8 cellular contexts compared by ENCODE assay signal in the genomic region with DNA sequence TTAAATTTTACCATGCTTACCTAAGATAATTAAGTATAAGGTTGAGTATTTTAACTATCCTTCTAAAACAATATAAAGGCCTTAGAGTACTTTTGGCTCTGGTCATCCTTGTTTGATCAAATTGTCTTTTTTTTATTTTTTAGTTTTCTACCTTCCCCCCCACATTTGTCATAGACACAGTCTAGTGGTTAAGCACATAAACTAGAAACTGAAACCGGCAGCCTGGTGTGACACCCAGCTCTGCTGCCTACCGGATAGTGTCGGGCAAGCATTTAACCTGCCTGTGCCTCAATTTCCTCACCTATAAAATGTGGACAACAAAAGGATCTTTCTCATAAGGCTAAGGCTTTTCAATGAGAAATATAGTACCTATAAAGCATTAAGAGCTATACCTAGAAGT. TPM values are rescaled to one million over a fixed set of nuclear protein-coding genes. Genes with fewer than 3 reads are reported as not detected.
DNase-seq lines count a peak whose midpoint lies in the region; ATAC-seq, FAIRE-seq and TF ChIP-seq lines count a peak whose summit lies in the region.

No MANE protein-coding gene starts in this region.

- H3K27me3 ChIP-seq in colonic mucosa: no peaks in the 10 kb centered on the region

- FAIRE-seq in GM18507 (lab: Jason Lieb, UNC): no peak

- no peak overlapping the region for H3K27ac ChIP-seq in colonic mucosa

- H3K4me3 ChIP-seq in epithelial cell of proximal tubule (ENCODE audit: low read depth, low read length): no peak overlapping the region
- H3K4me3 ChIP-seq in colonic mucosa: no peak overlapping the region

- TF ChIP-seq CTCF in epithelial cell of proximal tubule (conservative IDR thresholded peaks at IDR 0.05; ENCODE audit: low read depth, low read length) (no peak), colonic mucosa (IDR thresholded peaks at IDR 0.05) (no peak)

- H3K4me1 ChIP-seq in colonic mucosa: no peaks in the 10 kb centered on the region

- DNase-seq in GM18507 (ENCODE audit: extremely low spot score, insufficient read length, low read depth) (peak; percentile 59), T-helper 2 cell (peak in 4 of 5 experiments; percentile 18 to 94 (median 36)), epithelial cell of proximal tubule (ENCODE audit: low read depth) (peak; percentile 23), superior temporal gyrus (ENCODE audit: extremely low spot score) (peak; percentile 14), NCI-H2171 (lab: John Stamatoyannopoulos, UW) (no peak), left ventricle myocardium superior (no peak), colonic mucosa (no peak)

- no peak overlapping the region for H3K9ac ChIP-seq in colonic mucosa (ENCODE audit: low read depth in 2 of 2, low read length in 2 of 2)

- H3K9me3 ChIP-seq in colonic mucosa: no peaks in the 10 kb centered on the region

- no peaks in the 10 kb centered on the region for H3K36me3 ChIP-seq in colonic mucosa

- intact Hi-C loops in left ventricle myocardium superior (cut with micrococcal nuclease): no loop called here
- intact Hi-C loops in colonic mucosa (cut with DNase I): no loop called here

- ATAC-seq in HG02884 (IDR thresholded peaks at IDR 0.05; ENCODE audit: unreplicated experiment): peak; percentile 82
- ATAC-seq in left ventricle myocardium superior: no peak

RNA-seq across cellular contexts. Expression of gene TULP4, which starts 21.6 kb away (rescaled TPM):
- 25.4 and 25.8 TPM in 2 replicates for total RNA-seq in epithelial cell of proximal tubule
- total RNA-seq in left ventricle myocardium superior: 101 TPM
- total RNA-seq in colonic mucosa: 10 to 100 TPM; 63.1 to 68.0 TPM

Comparison
In these comparisons a context has a peak if more than half of its experiments do, and no peak if none do; other contexts are left out.
1. DNase-seq: peak in GM18507 (single experiment), T-helper 2 cell (4 of 5), epithelial cell of proximal tubule (single experiment) and superior temporal gyrus (single experiment); none in NCI-H2171 (single experiment), left ventricle myocardium superior (single experiment) and colonic mucosa (single experiment).